8 cellular contexts compared by ENCODE assay signal in genomic region chr17:56976941-56977570, GRCh38. TPM values are rescaled to one million over a fixed set of nuclear protein-coding genes. Genes with fewer than 3 reads are reported as not detected.
DNase-seq lines count a peak whose midpoint lies in the region; ATAC-seq and TF ChIP-seq lines count a peak whose summit lies in the region.

No MANE protein-coding gene starts in this region.

- no peak for TF ChIP-seq POLR2A in right lobe of liver (IDR thresholded peaks at IDR 0.05)

- H3K27me3 ChIP-seq in right lobe of liver: no peaks in the 10 kb centered on the region

- 50% methylated on average over 10 of the region's 10 CpGs for WGBS in right lobe of liver (ENCODE audit: insufficient coverage, low coverage, low lambda C conversion rate, missing lambda C conversion rate)

- H3K36me3 ChIP-seq in right lobe of liver: no peaks in the 10 kb centered on the region

- H3K4me1 Mint-ChIP-seq in activated T-cell treated with anti-CD3 and anti-CD28 coated beads, Interleukin-2, amount 50 U/mL, for 72 hours (ENCODE audit: low read depth): peaks cover 21% of the 10 kb centered on the region
- peaks cover 38% of the 10 kb centered on the region for H3K4me1 Mint-ChIP-seq in brain
- peaks cover 51% of the 10 kb centered on the region for H3K4me1 Mint-ChIP-seq in type B pancreatic cell (ENCODE audit: unreplicated experiment)

- TF ChIP-seq CTCF in brain (conservative IDR thresholded peaks at IDR 0.05) (no peak), right lobe of liver (IDR thresholded peaks at IDR 0.05) (no peak), type B pancreatic cell (conservative IDR thresholded peaks at IDR 0.05) (no peak)

- no peak for ATAC-seq in activated T-cell treated with anti-CD3 and anti-CD28 coated beads, Interleukin-2, amount 50 U/mL, for 72 hours (replicated peaks in 1 of 2)
- ATAC-seq in right lobe of liver (no peak), HG03135 (IDR thresholded peaks at IDR 0.05; ENCODE audit: unreplicated experiment) (no peak)

- H3K4me3 Mint-ChIP-seq in activated T-cell treated with anti-CD3 and anti-CD28 coated beads, Interleukin-2, amount 50 U/mL, for 72 hours: peak overlapping the region; percentile 40 to 70
- peak overlapping the region; percentile 79 to 94 (median 93) for H3K4me3 Mint-ChIP-seq in brain
- peak overlapping the region; percentile 83 for H3K4me3 Mint-ChIP-seq in type B pancreatic cell

- H3K27ac Mint-ChIP-seq in activated T-cell treated with anti-CD3 and anti-CD28 coated beads, Interleukin-2, amount 50 U/mL, for 72 hours: no peak overlapping the region
- peak overlapping the region in 2 of 5 experiments; percentile 40 to 64 for H3K27ac Mint-ChIP-seq in brain
- no peak overlapping the region for H3K27ac Mint-ChIP-seq in type B pancreatic cell

- no peaks in the 10 kb centered on the region for H3K36me3 Mint-ChIP-seq in activated T-cell treated with anti-CD3 and anti-CD28 coated beads, Interleukin-2, amount 50 U/mL, for 72 hours (ENCODE audit: insufficient read depth in 2 of 2)
- no peaks in the 10 kb centered on the region for H3K36me3 Mint-ChIP-seq in brain
- H3K36me3 Mint-ChIP-seq in type B pancreatic cell: no peaks in the 10 kb centered on the region

- peak overlapping the region; percentile 41 to 63 (median 51) for H3K4me3 ChIP-seq in right lobe of liver

- H3K9me3 ChIP-seq in right lobe of liver: no peaks in the 10 kb centered on the region

- peaks cover 7% of the 10 kb centered on the region for H3K27me3 Mint-ChIP-seq in activated T-cell treated with anti-CD3 and anti-CD28 coated beads, Interleukin-2, amount 50 U/mL, for 72 hours (ENCODE audit: low read depth)
- peaks cover 7% of the 10 kb centered on the region for H3K27me3 Mint-ChIP-seq in brain
- H3K27me3 Mint-ChIP-seq in type B pancreatic cell: no peaks in the 10 kb centered on the region

- H3K4me1 ChIP-seq in right lobe of liver: peaks cover 0 to 9% (median 4%) of the 10 kb centered on the region in 4 donors

- H3K27ac ChIP-seq in right lobe of liver: no peak overlapping the region

- no peak for DNase-seq in activated T-cell treated with anti-CD3 and anti-CD28 coated beads, Interleukin-2, amount 50 U/mL, for 72 hours
- DNase-seq in activated T-cell treated with anti-CD3 and anti-CD28 coated beads, Interleukin-2, amount 50 U/mL, for 1 hour: no peak
- no peak for DNase-seq in right lobe of liver
- no peak for DNase-seq in type B pancreatic cell (ENCODE audit: extremely low spot score, unreplicated experiment)
- DNase-seq in HCEC 1CT: no peak
- DNase-seq in stimulated activated CD4-positive, alpha-beta T cell treated with anti-CD3 and anti-CD28 coated beads, Interleukin-4, amount 100 ng/mL, for 1 hour: no peak

- no peaks in the 10 kb centered on the region for H3K9me3 Mint-ChIP-seq in activated T-cell treated with anti-CD3 and anti-CD28 coated beads, Interleukin-2, amount 50 U/mL, for 72 hours
- peaks cover 0 to 6% (median under 1%) of the 10 kb centered on the region in 5 experiments for H3K9me3 Mint-ChIP-seq in brain
- H3K9me3 Mint-ChIP-seq in type B pancreatic cell: no peaks in the 10 kb centered on the region

- intact Hi-C loops in right lobe of liver (cut with DNase I): no loop called here

RNA-seq across cellular contexts. Expression of gene SCPEP1, which starts 0.9 kb away (rescaled TPM):
- 10 to 100 TPM; 28.0 to 34.7 TPM for total RNA-seq in activated T-cell treated with anti-CD3 and anti-CD28 coated beads, Interleukin-2, amount 50 U/mL, for 72 hours
- polyA plus RNA-seq in brain (ENCODE audit: insufficient read depth, low read depth, low replicate concordance): 113 TPM
- total RNA-seq in right lobe of liver (10 to 100 TPM in 5 of 6 experiments, 1 to 10 TPM in 1; 9.2 to 35.4 (median 24.8) TPM), type B pancreatic cell (ENCODE audit: low replicate concordance) (26.9 and 53.5 TPM in 2 replicates)

RNA-seq across cellular contexts. Expression of gene COIL, which starts 16.2 kb away (rescaled TPM):
- total RNA-seq in activated T-cell treated with anti-CD3 and anti-CD28 coated beads, Interleukin-2, amount 50 U/mL, for 72 hours: 10 to 100 TPM; 16.6 to 17.9 TPM
- 15.3 TPM for polyA plus RNA-seq in brain (ENCODE audit: insufficient read depth, low read depth, low replicate concordance)
- total RNA-seq in right lobe of liver: 1 to 10 TPM; 5.5 to 7.1 (median 6.5) TPM
- 23.3 and 26.5 TPM in 2 replicates for total RNA-seq in type B pancreatic cell (ENCODE audit: low replicate concordance)
